8 cellular contexts compared by ENCODE assay signal in the genomic region with DNA sequence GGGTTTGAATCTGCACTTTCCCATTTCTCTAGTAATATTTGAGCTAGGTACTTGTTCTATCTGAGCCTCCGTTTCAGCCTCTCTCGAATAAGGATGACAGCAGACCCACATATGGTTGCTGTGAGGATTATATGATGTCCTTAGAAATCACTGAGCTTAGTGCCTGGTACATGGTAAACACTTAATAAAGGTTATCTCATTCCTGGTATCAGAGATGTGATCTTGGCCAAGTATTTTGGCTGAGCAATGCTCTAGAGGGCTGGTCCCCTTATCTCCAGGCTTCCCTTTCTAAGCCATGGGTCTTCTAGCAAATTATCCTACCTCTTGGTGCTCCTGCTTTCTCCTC. TPM values are rescaled to one million over a fixed set of nuclear protein-coding genes. Genes with fewer than 3 reads are reported as not detected.
DNase-seq lines count a peak whose midpoint lies in the region; ATAC-seq and TF ChIP-seq lines count a peak whose summit lies in the region.

No MANE protein-coding gene starts in this region.

- H2AFZ ChIP-seq in neural progenitor cell (replicated peaks), result peak overlapping the region; percentile 96

- intact Hi-C loops in CD4-positive, alpha-beta T cell (cut with DNase I, micrococcal nuclease), result loop anchor here (2.0 to 10.0 kb wide), 5 partner anchors 77 to 533 kb away; a partner anchor contains a TSS
- intact Hi-C loops in dorsolateral prefrontal cortex (cut with DNase I) (loop anchor here (5.0 to 10.0 kb wide), 3 partner anchors 145 to 445 kb away; a partner anchor contains a TSS), left colon (cut with DNase I, micrococcal nuclease) (no loop called here)

- H3K9me3 Mint-ChIP-seq in CD4-positive, alpha-beta T cell, result no peaks in the 10 kb centered on the region
- H3K9me3 Mint-ChIP-seq in IgD-negative memory B cell (no peaks in the 10 kb centered on the region), neural progenitor cell (no peaks in the 10 kb centered on the region)

- no peaks in the 10 kb centered on the region for H3K27me3 ChIP-seq in CD4-positive, alpha-beta T cell (ENCODE audit: control insufficient read depth, insufficient read depth, low read length)
- no peaks in the 10 kb centered on the region for H3K27me3 ChIP-seq in dorsolateral prefrontal cortex
- no peaks in the 10 kb centered on the region for H3K27me3 ChIP-seq in neural progenitor cell

- peak overlapping the region; percentile 85 for H3K4me2 ChIP-seq in neural progenitor cell

- no peak overlapping the region for H3K27ac ChIP-seq in CD4-positive, alpha-beta T cell (ENCODE audit: low read depth, low read length)
- H3K27ac ChIP-seq in dorsolateral prefrontal cortex, result peak overlapping the region in 55 of 59 donors; percentile 17 to 95 (median 86)
- no peak overlapping the region for H3K27ac ChIP-seq in neural progenitor cell

- H3K4me1 ChIP-seq in neural progenitor cell, result peaks cover 10% of the 10 kb centered on the region

- POLR2A ChIA-PET in CD4-positive, alpha-beta T cell (lab: Charles Lee), result interaction anchor here (0.7 to 4.9 kb wide), 4 partner anchors 12 to 194 kb away, joined by 3 to 43 read pairs (median 6); a partner anchor contains a TSS

- no peak overlapping the region for H3K9ac ChIP-seq in neural progenitor cell

- H3K4me3 Mint-ChIP-seq in CD4-positive, alpha-beta T cell, result peak overlapping the region; percentile 100
- peak overlapping the region; percentile 97 to 100 (median 98) for H3K4me3 Mint-ChIP-seq in IgD-negative memory B cell
- peak overlapping the region; percentile 99 for H3K4me3 Mint-ChIP-seq in neural progenitor cell

- H3F3A ChIP-seq in neural progenitor cell (ENCODE audit: low read depth), result peaks cover 32% of the 10 kb centered on the region

- ATAC-seq in CD4-positive, alpha-beta T cell (ENCODE audit: poor library complexity), result peak; percentile 5
- ATAC-seq in left colon, result no peak

- H3K4me3 ChIP-seq in dorsolateral prefrontal cortex, result peak overlapping the region; percentile 66 to 100 (median 94)
- H3K4me3 ChIP-seq in neural progenitor cell, result peak overlapping the region; percentile 85

- no peaks in the 10 kb centered on the region for H3K27me3 Mint-ChIP-seq in CD4-positive, alpha-beta T cell
- H3K27me3 Mint-ChIP-seq in IgD-negative memory B cell (peaks cover 1% of the 10 kb centered on the region), neural progenitor cell (ENCODE audit: insufficient read depth, low read depth) (peaks cover 9% of the 10 kb centered on the region)

- no peak for TF ChIP-seq CTCF in CD4-positive, alpha-beta T cell (IDR thresholded peaks at IDR 0.05)
- TF ChIP-seq CTCF in dorsolateral prefrontal cortex (IDR thresholded peaks at IDR 0.05 in 54 of 56, conservative IDR thresholded peaks at IDR 0.05 in 2 of 56; ENCODE audit: low read depth in 1 of 56, partially characterized antibody in 56 of 56) (no peak), neural progenitor cell (IDR thresholded peaks at IDR 0.05) (no peak)

- no peaks in the 10 kb centered on the region for H3K9me3 ChIP-seq in CD4-positive, alpha-beta T cell (ENCODE audit: control insufficient read depth, low read length)
- no peaks in the 10 kb centered on the region for H3K9me3 ChIP-seq in neural progenitor cell (ENCODE audit: low read depth)

- no peak for DNase-seq in CD4-positive, alpha-beta T cell
- DNase-seq in dorsolateral prefrontal cortex (no peak), neural progenitor cell (ENCODE audit: low spot score) (no peak), SHP77 treated with DMSO at 0.1 percent for 48 hours (lab: John Stamatoyannopoulos, UW) (no peak), HUDEP-2 (lab: John Stamatoyannopoulos, UW; ENCODE audit: unreplicated experiment in 76 of 76) (no peak), left colon (no peak), NCI-H187 (lab: John Stamatoyannopoulos, UW) (no peak)

- H3K36me3 Mint-ChIP-seq in CD4-positive, alpha-beta T cell (ENCODE audit: low read depth), result peaks cover 20% of the 10 kb centered on the region
- H3K36me3 Mint-ChIP-seq in IgD-negative memory B cell (peaks cover 3% of the 10 kb centered on the region), neural progenitor cell (peaks cover 4% of the 10 kb centered on the region)

- peaks cover 29% of the 10 kb centered on the region for H3K4me1 Mint-ChIP-seq in CD4-positive, alpha-beta T cell (ENCODE audit: low read depth)
- H3K4me1 Mint-ChIP-seq in IgD-negative memory B cell (peaks cover 13 to 23% (median 18%) of the 10 kb centered on the region in 3 donors), neural progenitor cell (peaks cover 18% of the 10 kb centered on the region)

- H3K27ac Mint-ChIP-seq in CD4-positive, alpha-beta T cell, result peak overlapping the region; percentile 85
- H3K27ac Mint-ChIP-seq in IgD-negative memory B cell, result peak overlapping the region; percentile 96 to 99 (median 98)
- H3K27ac Mint-ChIP-seq in neural progenitor cell, result no peak overlapping the region

- H4K20me1 ChIP-seq in neural progenitor cell (ENCODE audit: low read depth), result peaks cover 32% of the 10 kb centered on the region

- CTCF ChIA-PET in CD4-positive, alpha-beta T cell (lab: Charles Lee), result interaction anchor here (5.8 kb wide), 1 partner anchor 13 kb away, joined by 34 read pairs; no protein-coding TSS in a partner anchor

- peaks cover 42% of the 10 kb centered on the region for H3K79me2 ChIP-seq in neural progenitor cell (ENCODE audit: low read depth)

- no peaks in the 10 kb centered on the region for H3K36me3 ChIP-seq in neural progenitor cell

RNA-seq across cellular contexts. Expression of a gene that starts 0.4 kb away (rescaled TPM):
- total RNA-seq in CD4-positive, alpha-beta T cell, result 100 to 1,000 TPM; 115 to 129 TPM
- polyA plus RNA-seq in IgD-negative memory B cell, result 124 TPM
- total RNA-seq in dorsolateral prefrontal cortex, result 100 to 1,000 TPM in 31 of 120 experiments, 10 to 100 TPM in 89; 64.7 to 117 (median 91.9) TPM
- total RNA-seq in neural progenitor cell (ENCODE audit: low replicate concordance), result 89.4 and 121 TPM in 2 replicates
- total RNA-seq in left colon, result 100 to 1,000 TPM; 192 to 233 TPM

Comparison
In these comparisons a context has a peak if more than half of its experiments do, and no peak if none do; other contexts are left out.
1. H3K27ac ChIP-seq: peak in dorsolateral prefrontal cortex (55 of 59); none in CD4-positive, alpha-beta T cell (single experiment) and neural progenitor cell (single experiment).
2. intact Hi-C loops: an anchor here in CD4-positive, alpha-beta T cell (2.0 to 10.0 kb wide) and dorsolateral prefrontal cortex (5.0 to 10.0 kb wide); none called in left colon.
3. Peak in every context shown above with its lines, with median percentiles within 50 percentile points of each other: H3K4me3 Mint-ChIP-seq.